In genomic region chr5:160978944-160979343, GRCh38 we compare ENCODE assay signal across 28 cellular contexts.
A peak's percentile ranks its signal among the peaks of the same experiment; 100 is the strongest.
DNase-seq lines count a peak whose midpoint lies in the region; ATAC-seq, FAIRE-seq and TF ChIP-seq lines count a peak whose summit lies in the region.
"Had no signal": no experiment of that assay in that cellular context is flagged by ENCODE, and none has a peak within 500 bp of the region (broad histone marks: within the 10 kb centered on the region; RNA-seq: fewer than 3 reads in every experiment).

No MANE protein-coding gene starts in this region.

- no peak overlapping the region for H3K27ac ChIP-seq in GM12878 (ENCODE audit: control insufficient read depth, insufficient read depth)
- no peak overlapping the region for H3K27ac ChIP-seq in body of pancreas
- H3K27ac ChIP-seq: left ventricle myocardium inferior, RWPE1, SK-N-MC, tibial nerve had no signal

- H3K4me2 ChIP-seq in GM12878 (ENCODE audit: control insufficient read depth, insufficient read depth): no peak overlapping the region
- H3K4me2 ChIP-seq: GM23338 had no signal

- TF ChIP-seq EP300 in GM12878 (IDR thresholded peaks at IDR 0.05; ENCODE audit: borderline replicate concordance in 1 of 2, control insufficient read depth in 1 of 2, low read depth in 2 of 2, low read length in 2 of 2): no peak

- TF ChIP-seq CTCF in GM12878 (IDR thresholded peaks at IDR 0.05 in 2 of 3, conservative IDR thresholded peaks at IDR 0.05 in 1 of 3; ENCODE audit: control insufficient read depth in 2 of 3, extremely low read depth in 1 of 3, insufficient read depth in 1 of 3, low read depth in 3 of 3, low read length in 3 of 3): no peak
- TF ChIP-seq CTCF in body of pancreas (IDR thresholded peaks at IDR 0.05): no peak
- no peak for TF ChIP-seq CTCF in BE2C (IDR thresholded peaks at IDR 0.05; ENCODE audit: low read depth, low read length)

- H3K9ac ChIP-seq in GM12878 (ENCODE audit: control insufficient read depth, insufficient read depth, low read length): no peak overlapping the region

- ATAC-seq in GM18498 (IDR thresholded peaks at IDR 0.05; ENCODE audit: unreplicated experiment) (peak; percentile 80), GM19397 (IDR thresholded peaks at IDR 0.05; ENCODE audit: unreplicated experiment) (peak; percentile 52), HG02938 (IDR thresholded peaks at IDR 0.05; ENCODE audit: unreplicated experiment) (peak; percentile 66), GM12878 (peak; percentile 56; the same call in 2 of the 3 replicates), body of pancreas (no peak), GM21825 (IDR thresholded peaks at IDR 0.05; ENCODE audit: unreplicated experiment) (no peak), HG03025 (IDR thresholded peaks at IDR 0.05; ENCODE audit: low FRiP score, unreplicated experiment) (no peak)
- ATAC-seq: activated CD4-positive, CD25-positive, alpha-beta regulatory T cell treated with anti-CD3 and anti-CD28 coated beads, Interleukin-2, amount 50 U/mL, for 24 hours; GM23338; natural killer cell had no signal

- no peaks in the 10 kb centered on the region for H3K79me2 ChIP-seq in GM12878 (ENCODE audit: control insufficient read depth, insufficient read depth, low read length)

- H4K20me1 ChIP-seq in GM12878 (ENCODE audit: control insufficient read depth, insufficient read depth): no peaks in the 10 kb centered on the region

- FAIRE-seq in GM12878 (lab: Jason Lieb, UNC): no peak
- FAIRE-seq: GM12891, islet of Langerhans, small intestine, TTC549 had no signal

- POLR2A ChIA-PET in GM12878 (lab: Charles Lee): no interaction called here

- no peak for TF ChIP-seq RAD21 in GM12878 (IDR thresholded peaks at IDR 0.05; ENCODE audit: insufficient read depth, low read depth, low read length)

- H3K4me3 ChIP-seq in GM12878: no peak overlapping the region
- no peak overlapping the region for H3K4me3 ChIP-seq in body of pancreas
- H3K4me3 ChIP-seq in BE2C (ENCODE audit: low read depth, low read length): no peak overlapping the region
- H3K4me3 ChIP-seq: GM23338, left ventricle myocardium inferior, SK-N-MC, tibial nerve had no signal

- DNase-seq in GM12878 (ENCODE audit: low read depth, low spot score) (no peak), body of pancreas (no peak), BE2C (no peak)
- DNase-seq: activated CD4-positive, alpha-beta T cell treated with anti-CD3 and anti-CD28 coated beads, Interleukin-2, amount 50 U/mL, for 48 hours; activated CD8-positive, alpha-beta memory T cell treated with anti-CD3 and anti-CD28 coated beads, Interleukin-2, amount 50 U/mL, for 4 hours; activated naive CD4-positive, alpha-beta T cell treated with anti-CD3 and anti-CD28 coated beads, Interleukin-2, amount 10 ng/mL, durations not matched to agents 7 days and 5 days; amniotic stem cell; CD4-positive, CD25-positive, alpha-beta regulatory T cell; left ventricle myocardium inferior; natural killer cell; NCI-H2029; NCI-H226; NCI-H774; small intestine; stimulated activated CD4-positive, alpha-beta T cell treated with anti-CD3 and anti-CD28 coated beads, Interleukin-1b, Interleukin-23, amount 100 ng/mL, for 48 hours had no signal

- no peaks in the 10 kb centered on the region for H3K27me3 ChIP-seq in GM12878 (replicated peaks in 1 of 2; ENCODE audit: control insufficient read depth in 2 of 2, insufficient read depth in 2 of 2, low read length in 1 of 2)
- H3K27me3 ChIP-seq in body of pancreas: no peaks in the 10 kb centered on the region
- H3K27me3 ChIP-seq in BE2C: no peaks in the 10 kb centered on the region; the same call in 1 of the 2 replicates
- H3K27me3 ChIP-seq: tibial nerve had no signal

- peak overlapping the region; percentile 5 for H2AFZ ChIP-seq in GM12878 (ENCODE audit: control insufficient read depth, low read depth, low read length)
- H2AFZ ChIP-seq: GM23338 had no signal

- in situ Hi-C loops in GM12878 (cut with MboI): no loop called here

- RAD21 ChIA-PET in GM12878 (lab: Charles Lee; ENCODE audit: unreplicated experiment): interaction anchor here (1.0 kb wide), 1 partner anchor 8 kb away, joined by 3 read pairs; no protein-coding TSS in a partner anchor

- CTCF ChIA-PET in GM12878 (lab: Yijun Ruan, JAX): interaction anchor here (1.2 kb wide), 1 partner anchor 8 kb away, joined by 4 read pairs; no protein-coding TSS in a partner anchor

- TF ChIP-seq POLR2A in GM12878 (IDR thresholded peaks at IDR 0.05; ENCODE audit: low read depth, low read length) (no peak), body of pancreas (IDR thresholded peaks at IDR 0.05) (no peak)

- no TSS peak for BruUV-seq in GM12878 (replicated peaks; lab: Mats Ljungman, UMichigan)

- no peaks in the 10 kb centered on the region for H3K4me1 ChIP-seq in GM12878 (ENCODE audit: control insufficient read depth, insufficient read depth, low read length)
- H3K4me1 ChIP-seq in body of pancreas: no peaks in the 10 kb centered on the region
- H3K4me1 ChIP-seq in BE2C: no peaks in the 10 kb centered on the region
- H3K4me1 ChIP-seq: left ventricle myocardium inferior, tibial nerve had no signal

- no peaks in the 10 kb centered on the region; the same call in 2 of the 3 replicates for H3K9me3 ChIP-seq in GM12878 (replicated peaks; ENCODE audit: control insufficient read depth, insufficient read depth, low read length)
- no peaks in the 10 kb centered on the region for H3K9me3 ChIP-seq in body of pancreas
- H3K9me3 ChIP-seq in BE2C: no peaks in the 10 kb centered on the region
- H3K9me3 ChIP-seq: left ventricle myocardium inferior, tibial nerve had no signal

- SMC1A ChIA-PET in GM12878 (lab: Charles Lee; ENCODE audit: uncharacterized antibody, unreplicated experiment): interaction anchor here (0.7 to 1.2 kb wide), 3 partner anchors 8 to 55 kb away, joined by 3 to 4 read pairs (median 3); no protein-coding TSS in a partner anchor

- H3K36me3 ChIP-seq in GM12878 (ENCODE audit: control insufficient read depth in 2 of 2, insufficient read depth in 2 of 2, low read length in 1 of 2) (no peaks in the 10 kb centered on the region), body of pancreas (replicated peaks in 1 of 2; ENCODE audit: insufficient read depth in 1 of 2, low read depth in 2 of 2) (no peaks in the 10 kb centered on the region), BE2C (no peaks in the 10 kb centered on the region)
- H3K36me3 ChIP-seq: left ventricle myocardium inferior, tibial nerve had no signal

- intact Hi-C loops in GM12878 (cut with micrococcal nuclease; ENCODE audit: unreplicated experiment): no loop called here
- intact Hi-C loops in body of pancreas (cut with DNase I): no loop called here

TF ChIP-seq in GM12878, 131 proteins besides CTCF, POLR2A, EP300 and RAD21:
- no peak for TF ChIP-seq NFYA (IDR thresholded peaks at IDR 0.05; ENCODE audit: borderline replicate concordance, low read depth, low read length)
- TF ChIP-seq RELA (IDR thresholded peaks at IDR 0.05; ENCODE audit: borderline replicate concordance, partially characterized antibody): no peak
- TF ChIP-seq DPF2 (IDR thresholded peaks at IDR 0.05): no peak
- TF ChIP-seq SMARCA5 (IDR thresholded peaks at IDR 0.05): no peak
- no peak for TF ChIP-seq TARDBP (IDR thresholded peaks at IDR 0.05; ENCODE audit: borderline replicate concordance)

Comparison
In these comparisons a context has a peak if more than half of its experiments do, and no peak if none do; other contexts are left out.
1. ATAC-seq: peak in GM18498 (single experiment), GM19397 (single experiment), HG02938 (single experiment) and GM12878 (single experiment); none in body of pancreas (single experiment), GM21825 (single experiment) and HG03025 (single experiment).